In the genomic region with DNA sequence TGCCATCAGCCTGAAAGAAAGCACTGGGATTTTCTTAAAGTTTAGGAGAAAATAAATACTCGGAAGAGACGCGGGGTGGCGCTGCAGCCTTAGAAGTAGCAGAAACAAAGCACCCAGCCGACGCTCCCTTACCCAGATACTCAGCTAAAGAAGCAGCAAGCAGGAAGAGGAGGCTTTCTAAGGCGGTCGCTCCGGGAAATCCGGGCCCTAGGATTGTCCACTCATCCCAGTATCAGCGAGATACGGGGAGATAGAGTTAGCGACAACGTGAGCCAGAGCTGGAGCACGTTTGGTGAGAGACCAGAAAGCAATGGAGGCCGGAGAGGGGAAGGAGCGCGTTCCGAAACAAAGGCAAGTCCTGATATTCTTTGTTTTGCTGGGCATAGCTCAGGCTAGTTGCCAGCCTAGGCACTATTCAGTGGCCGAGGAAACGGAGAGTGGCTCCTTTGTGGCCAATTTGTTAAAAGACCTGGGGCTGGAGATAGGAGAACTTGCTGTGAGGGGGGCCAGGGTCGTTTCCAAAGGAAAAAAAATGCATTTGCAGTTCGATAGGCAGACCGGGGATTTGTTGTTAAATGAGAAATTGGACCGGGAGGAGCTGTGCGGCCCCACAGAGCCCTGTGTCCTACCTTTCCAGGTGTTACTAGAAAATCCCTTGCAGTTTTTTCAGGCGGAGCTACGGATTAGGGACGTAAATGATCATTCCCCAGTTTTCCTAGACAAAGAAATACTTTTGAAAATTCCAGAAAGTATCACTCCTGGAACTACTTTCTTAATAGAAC, we compare ENCODE assay signal across 1 cellular context.
TF ChIP-seq lines count a peak whose summit lies in the region.

PCDHB2 (plus strand) TSS at position 135 of the 782 bp plus-strand sequence; CDS start at position 311, 176 bp downstream.

TF ChIP-seq in WTC11, 78 proteins besides CTCF, POLR2A, EP300 and RAD21 (continued from another document):
- TF ChIP-seq, protein P1, sequence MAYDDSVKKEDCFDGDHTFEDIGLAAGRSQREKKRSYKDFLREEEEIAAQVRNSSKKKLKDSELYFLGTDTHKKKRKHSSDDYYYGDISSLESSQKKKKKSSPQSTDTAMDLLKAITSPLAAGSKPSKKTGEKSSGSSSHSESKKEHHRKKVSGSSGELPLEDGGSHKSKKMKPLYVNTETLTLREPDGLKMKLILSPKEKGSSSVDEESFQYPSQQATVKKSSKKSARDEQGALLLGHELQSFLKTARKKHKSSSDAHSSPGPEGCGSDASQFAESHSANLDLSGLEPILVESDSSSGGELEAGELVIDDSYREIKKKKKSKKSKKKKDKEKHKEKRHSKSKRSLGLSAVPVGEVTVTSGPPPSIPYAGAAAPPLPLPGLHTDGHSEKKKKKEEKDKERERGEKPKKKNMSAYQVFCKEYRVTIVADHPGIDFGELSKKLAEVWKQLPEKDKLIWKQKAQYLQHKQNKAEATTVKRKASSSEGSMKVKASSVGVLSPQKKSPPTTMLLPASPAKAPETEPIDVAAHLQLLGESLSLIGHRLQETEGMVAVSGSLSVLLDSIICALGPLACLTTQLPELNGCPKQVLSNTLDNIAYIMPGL (CRISPR knock-in tag; IDR thresholded peaks at IDR 0.05) = 0 out of 2 replicates have a peak, but pooled peaks have one; percentile 59
- TF ChIP-seq RELA (CRISPR knock-in tag; IDR thresholded peaks at IDR 0.05; ENCODE audit: borderline replicate concordance) = no peak
- TF ChIP-seq, protein P2, sequence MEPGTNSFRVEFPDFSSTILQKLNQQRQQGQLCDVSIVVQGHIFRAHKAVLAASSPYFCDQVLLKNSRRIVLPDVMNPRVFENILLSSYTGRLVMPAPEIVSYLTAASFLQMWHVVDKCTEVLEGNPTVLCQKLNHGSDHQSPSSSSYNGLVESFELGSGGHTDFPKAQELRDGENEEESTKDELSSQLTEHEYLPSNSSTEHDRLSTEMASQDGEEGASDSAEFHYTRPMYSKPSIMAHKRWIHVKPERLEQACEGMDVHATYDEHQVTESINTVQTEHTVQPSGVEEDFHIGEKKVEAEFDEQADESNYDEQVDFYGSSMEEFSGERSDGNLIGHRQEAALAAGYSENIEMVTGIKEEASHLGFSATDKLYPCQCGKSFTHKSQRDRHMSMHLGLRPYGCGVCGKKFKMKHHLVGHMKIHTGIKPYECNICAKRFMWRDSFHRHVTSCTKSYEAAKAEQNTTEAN (CRISPR knock-in tag; IDR thresholded peaks at IDR 0.05) = no peak
